Comparison of ENCODE assay signal across 8 cellular contexts in genomic region chr10:97400665-97401454, GRCh38. TPM values are rescaled to one million over a fixed set of nuclear protein-coding genes. Genes with fewer than 3 reads are reported as not detected.
DNase-seq lines count a peak whose midpoint lies in the region; ATAC-seq and TF ChIP-seq lines count a peak whose summit lies in the region.

RRP12 (minus strand) TSS chr10:97401340; CDS start chr10:97401231, 109 bp downstream.

- H3K36me3 ChIP-seq in GM23338 (ENCODE audit: insufficient read depth) (peaks cover 26% of the 10 kb centered on the region), fibroblast of lung (ENCODE audit: control insufficient read depth, insufficient read depth, low read length) (peaks cover 2% of the 10 kb centered on the region)

- H4K20me1 ChIP-seq in GM23338 (replicated peaks; ENCODE audit: insufficient read depth), result peaks cover 9% of the 10 kb centered on the region
- H4K20me1 ChIP-seq in fibroblast of lung (ENCODE audit: control insufficient read depth, extremely low read depth, insufficient read depth, low read length), result no peaks in the 10 kb centered on the region

- H3K9me2 ChIP-seq in GM23338 (ENCODE audit: insufficient read depth), result no peaks in the 10 kb centered on the region

- peak; percentile 100 for DNase-seq in ELR (ENCODE audit: low read depth)
- DNase-seq in GM23338 (ENCODE audit: low spot score), result peak; percentile 100
- peak; percentile 100 for DNase-seq in Kasumi-1 (lab: John Stamatoyannopoulos, UW)
- peak; percentile 99 for DNase-seq in RKO (ENCODE audit: low spot score)
- DNase-seq in activated T-helper 1 cell treated with Interleukin-2 at 50 U/mL for 16 hours (ENCODE audit: low read depth), result peak; percentile 66
- peak; percentile 98 for DNase-seq in fibroblast of lung (ENCODE audit: low read depth in 2 of 2)
- DNase-seq in naive B cell, result peak; percentile 92
- peak; percentile 82 for DNase-seq in stimulated activated naive CD8-positive, alpha-beta T cell treated with anti-CD3 and anti-CD28 coated beads, Interleukin-15, Interleukin-2, amounts not matched to agents 100 U/mL and 50 U/mL, for 24 hours

- ATAC-seq in GM23338, result peak; percentile 94
- ATAC-seq in naive B cell (ENCODE audit: low read depth in 2 of 2), result peak; percentile 92 to 93
- ATAC-seq in stimulated activated naive CD8-positive, alpha-beta T cell treated with anti-CD3 and anti-CD28 coated beads, Interleukin-15, Interleukin-2, amounts not matched to agents 100 U/mL and 50 U/mL, for 24 hours, result peak; percentile 99

- H3K79me2 ChIP-seq in GM23338 (replicated peaks; ENCODE audit: insufficient read depth), result peaks cover 23% of the 10 kb centered on the region
- peaks cover 6% of the 10 kb centered on the region for H3K79me2 ChIP-seq in fibroblast of lung (ENCODE audit: control insufficient read depth, insufficient read depth, low read length)

- H3K4me2 ChIP-seq in GM23338, result peak within 1 kb of the TSS; percentile 100
- H3K4me2 ChIP-seq in fibroblast of lung (ENCODE audit: extremely low read depth, insufficient read depth, low read length), result peak within 1 kb of the TSS; percentile 87

- peak within 1 kb of the TSS; percentile 96 for H3K27ac Mint-ChIP-seq in GM23338
- H3K27ac Mint-ChIP-seq in naive B cell, result peak within 1 kb of the TSS; percentile 93 to 100 (median 98)

- H3K36me3 Mint-ChIP-seq in GM23338 (ENCODE audit: low read depth) (peaks cover 23% of the 10 kb centered on the region), naive B cell (peaks cover 0 to 6% of the 10 kb centered on the region in 2 donors)

- H3K9me3 ChIP-seq in fibroblast of lung (ENCODE audit: control insufficient read depth, insufficient read depth, low read depth, low read length), result no peaks in the 10 kb centered on the region

- H3K27ac ChIP-seq in GM23338 (ENCODE audit: low read depth) (peak within 1 kb of the TSS; percentile 55), fibroblast of lung (ENCODE audit: insufficient read depth, low read length) (peak within 1 kb of the TSS; percentile 97)

- H3K4me3 ChIP-seq in GM23338, result peak within 1 kb of the TSS; percentile 82
- H3K4me3 ChIP-seq in fibroblast of lung (replicated peaks in 1 of 4; ENCODE audit: control extremely low read depth in 1 of 4, insufficient read depth in 1 of 4, low read depth in 3 of 4, low read length in 4 of 4), result peak within 1 kb of the TSS; percentile 77 to 86 (median 80)

- H3K4me3 Mint-ChIP-seq in GM23338 (peak within 1 kb of the TSS; percentile 97), naive B cell (peak within 1 kb of the TSS; percentile 91 to 97 (median 96))

- 0 out of 4 replicates have a peak, but pooled peaks of 1 of the 2 experiments have one; percentile 14 for TF ChIP-seq CTCF in GM23338 (conservative IDR thresholded peaks at IDR 0.05; ENCODE audit: low read depth in 2 of 2)
- TF ChIP-seq CTCF in fibroblast of lung (conservative IDR thresholded peaks at IDR 0.05 in 1 of 2, IDR thresholded peaks at IDR 0.05 in 1 of 2; ENCODE audit: low read depth in 1 of 2, low read length in 2 of 2), result no peak

- peak within 1 kb of the TSS; percentile 98 for H3K9ac ChIP-seq in fibroblast of lung (ENCODE audit: insufficient read depth, low read length)

- H3K4me1 Mint-ChIP-seq in GM23338 (peaks cover 5% of the 10 kb centered on the region; the same call in 2 of the 3 replicates), naive B cell (peaks cover 10 to 21% (median 21%) of the 10 kb centered on the region in 3 donors)

- H3K27me3 Mint-ChIP-seq in GM23338 (ENCODE audit: insufficient read depth, low read depth, poor library complexity) (peaks cover 3% of the 10 kb centered on the region), naive B cell (no peaks in the 10 kb centered on the region)

- H3K27me3 ChIP-seq in GM23338 (ENCODE audit: insufficient read depth) (no peaks in the 10 kb centered on the region), fibroblast of lung (ENCODE audit: control insufficient read depth, insufficient read depth, low read length) (no peaks in the 10 kb centered on the region)

- H3K4me1 ChIP-seq in GM23338 (ENCODE audit: insufficient read depth) (peaks cover 8% of the 10 kb centered on the region; the same call in 1 of the 2 replicates), fibroblast of lung (ENCODE audit: control insufficient read depth, extremely low read depth, insufficient read depth, low read length) (no peaks in the 10 kb centered on the region)

- H3K9me3 Mint-ChIP-seq in GM23338, result no peaks in the 10 kb centered on the region
- H3K9me3 Mint-ChIP-seq in naive B cell, result no peaks in the 10 kb centered on the region

- peaks cover under 1% of the 10 kb centered on the region; the same call in 1 of the 2 replicates for H3F3A ChIP-seq in GM23338 (replicated peaks; ENCODE audit: low read depth)

- no peak within 1 kb of the TSS for H2AFZ ChIP-seq in GM23338
- peak within 1 kb of the TSS; percentile 64 for H2AFZ ChIP-seq in fibroblast of lung (ENCODE audit: low read length)

TF ChIP-seq in GM23338, 12 proteins besides CTCF, POLR2A, EP300 and RAD21:
- TF ChIP-seq ETS1 (IDR thresholded peaks at IDR 0.05) (peak; percentile 78), ZNF114 (CRISPR knock-in tag; IDR thresholded peaks at IDR 0.05) (no peak), CREB1 (CRISPR knock-in tag; IDR thresholded peaks at IDR 0.05; ENCODE audit: low read depth) (peak; percentile 93), JUNB (IDR thresholded peaks at IDR 0.05; ENCODE audit: unreplicated experiment) (no peak), STAT1 (IDR thresholded peaks at IDR 0.05; ENCODE audit: unreplicated experiment) (no peak), POLR2AphosphoS5 (IDR thresholded peaks at IDR 0.05; ENCODE audit: low read depth) (peak; percentile 71)

RNA-seq across cellular contexts. Expression of gene RRP12, which starts in this region (rescaled TPM):
- total RNA-seq in GM23338 (2014; rRNA removed; shearing (Covaris generic)), result 62.6 and 66.4 TPM in 2 replicates
- 49.5 and 53.4 TPM in 2 replicates for polyA plus RNA-seq in GM23338 (2016; fragmentation: Nextera tagmentation; extraction: Ambion mirVana)
- total RNA-seq in fibroblast of lung, result 10.5 and 10.7 TPM in 2 replicates
- polyA plus RNA-seq in fibroblast of lung, result 6.1 and 11.1 TPM in 2 replicates
- polyA plus RNA-seq in fibroblast of lung (2012), result 11.5 and 21.0 TPM in 2 replicates
- polyA minus RNA-seq in fibroblast of lung (ENCODE audit: low replicate concordance), result 25.4 and 46.7 TPM in 2 replicates
- 10 to 100 TPM in 5 of 6 donors, 1 to 10 TPM in 1; 8.1 to 20.8 (median 15.7) TPM for polyA plus RNA-seq in naive B cell (ENCODE audit: low read depth in 6 of 6)

Comparison
In these comparisons a context has a peak if more than half of its experiments do, and no peak if none do; other contexts are left out.
1. Peak in every context shown above with its lines: DNase-seq, ATAC-seq, H3K4me3 ChIP-seq and H3K27ac ChIP-seq.